ENCODE assay signal across 22 cellular contexts in genomic region chr1:66434096-66434495, GRCh38.
A peak's percentile ranks its signal among the peaks of the same experiment; 100 is the strongest.
DNase-seq lines count a peak whose midpoint lies in the region; ATAC-seq and TF ChIP-seq lines count a peak whose summit lies in the region.
"Had no signal": no experiment of that assay in that cellular context is flagged by ENCODE, and none has a peak within 500 bp of the region (broad histone marks: within the 10 kb centered on the region; RNA-seq: fewer than 3 reads in every experiment).

No MANE protein-coding gene starts in this region.

- peak; percentile 28 to 30 for DNase-seq in AML-193 (lab: John Stamatoyannopoulos, UW)
- DNase-seq in HFFc6, result peak; percentile 60
- DNase-seq in SK-N-MC (ENCODE audit: low read depth, low spot score), result peak; percentile 44
- DNase-seq in iris pigment epithelial cell (ENCODE audit: low read depth), result peak; percentile 31
- DNase-seq in HuH-7 (ENCODE audit: low spot score), result no peak
- DNase-seq in NCI-H748 treated with DMSO at 0.1 percent for 48 hours (lab: John Stamatoyannopoulos, UW), result no peak
- DNase-seq in NCI-H1048 (lab: John Stamatoyannopoulos, UW), result no peak
- DNase-seq: activated CD4-positive, alpha-beta T cell treated with anti-CD3 and anti-CD28 coated beads, Interleukin-2, amount 50 U/mL, for 1 hour; activated naive CD4-positive, alpha-beta T cell treated with anti-CD3 and anti-CD28 coated beads, Interleukin-2, amount 10 ng/mL, durations not matched to agents 7 days and 5 days; cortex of kidney; glutamatergic neuron; lower lobe of right lung; naive B cell; NCI-H2081 treated with DMSO at 0.1 percent for 48 hours; NCI-H774; stimulated activated CD4-positive, alpha-beta T cell treated with anti-CD3 and anti-CD28 coated beads, Interleukin-2, amount 100 ng/mL, for 48 hours; substantia nigra; SW 1271; uterus had no signal

- no peak for ATAC-seq in HG03159 (IDR thresholded peaks at IDR 0.05; ENCODE audit: unreplicated experiment)
- ATAC-seq: body of pancreas, lower lobe of right lung had no signal

- no peak for TF ChIP-seq CTCF in HFFc6 (IDR thresholded peaks at IDR 0.05)

- H3K9ac ChIP-seq in SK-N-MC (ENCODE audit: insufficient read length), result no peak overlapping the region
- H3K9ac ChIP-seq: parathyroid adenoma had no signal

- H3K36me3 ChIP-seq in SK-N-MC (ENCODE audit: insufficient read depth, low read length), result no peaks in the 10 kb centered on the region
- H3K36me3 ChIP-seq: lower lobe of right lung, uterus had no signal

- no peaks in the 10 kb centered on the region for H3K9me3 ChIP-seq in SK-N-MC (ENCODE audit: low read depth, low read length)
- H3K9me3 ChIP-seq: body of pancreas, uterus had no signal

- H3K27ac Mint-ChIP-seq in HFFc6, result no peak overlapping the region; the same call in 1 of the 2 replicates
- H3K27ac Mint-ChIP-seq: activated naive CD4-positive, alpha-beta T cell treated with anti-CD3 and anti-CD28 coated beads, Interleukin-2, amount 10 ng/mL, durations not matched to agents 7 days and 5 days had no signal

- H3K9me3 Mint-ChIP-seq in HFFc6, result peaks cover 26% of the 10 kb centered on the region

- peak overlapping the region; percentile 3; the same call in 1 of the 2 replicates for H3K4me3 ChIP-seq in SK-N-MC
- H3K4me3 ChIP-seq: body of pancreas, lower lobe of right lung, uterus had no signal

- peaks cover 24% of the 10 kb centered on the region for H3K36me3 Mint-ChIP-seq in HFFc6 (ENCODE audit: low read depth)

- peaks cover 3% of the 10 kb centered on the region; the same call in 1 of the 2 replicates for H3K27me3 Mint-ChIP-seq in HFFc6 (ENCODE audit: insufficient read depth)
- H3K27me3 Mint-ChIP-seq: naive B cell had no signal

- H3K27ac ChIP-seq in SK-N-MC, result peak overlapping the region; percentile 35
- H3K27ac ChIP-seq: body of pancreas, lower lobe of right lung, parathyroid adenoma, uterus had no signal

- H3K4me1 Mint-ChIP-seq in HFFc6 (ENCODE audit: low read depth), result peaks cover 51% of the 10 kb centered on the region

- H3K4me3 Mint-ChIP-seq in HFFc6, result no peak overlapping the region
- H3K4me3 Mint-ChIP-seq: activated naive CD4-positive, alpha-beta T cell treated with anti-CD3 and anti-CD28 coated beads, Interleukin-2, amount 10 ng/mL, durations not matched to agents 7 days and 5 days; naive B cell had no signal

Comparison
In these comparisons a context has a peak if more than half of its experiments do, and no peak if none do; other contexts are left out.
1. DNase-seq: peak in AML-193 (2 of 2), HFFc6 (single experiment), SK-N-MC (single experiment) and iris pigment epithelial cell (single experiment); none in HuH-7 (single experiment), NCI-H748 treated with DMSO at 0.1 percent for 48 hours (single experiment) and NCI-H1048 (single experiment).